7 cellular contexts compared by ENCODE assay signal in the genomic region with DNA sequence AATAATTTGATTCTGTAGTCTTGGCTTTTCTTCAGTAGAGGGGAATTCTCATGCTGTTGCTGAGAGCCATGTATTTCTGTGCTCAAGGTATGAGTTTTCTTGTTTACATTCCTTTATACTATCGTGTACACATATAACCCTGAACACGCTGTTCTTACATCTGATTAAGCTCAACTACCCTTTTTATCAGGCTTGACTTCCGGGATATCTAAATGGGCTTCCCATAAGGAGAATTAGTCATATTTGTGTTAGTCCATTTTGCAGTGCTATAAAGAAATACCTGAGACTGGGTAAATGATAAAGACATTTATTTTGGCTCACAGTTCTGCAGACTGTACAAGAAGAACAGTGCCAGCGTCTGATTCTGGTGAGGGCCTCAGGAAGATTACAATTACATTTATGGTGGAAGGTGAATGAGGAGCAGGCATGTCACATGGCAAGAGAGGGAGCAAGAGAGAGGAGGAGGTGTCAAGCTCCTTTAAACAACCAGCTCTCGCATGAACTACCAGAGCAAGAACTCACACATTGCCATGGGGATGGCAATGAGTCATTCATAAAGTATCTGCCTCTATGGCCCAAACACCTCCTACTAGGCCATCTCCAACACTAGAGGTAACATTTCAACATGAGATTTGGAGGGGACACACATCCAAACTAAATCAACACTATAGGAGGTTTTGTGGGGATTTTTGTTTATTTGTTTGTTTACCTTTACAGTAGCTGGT.
A peak's percentile ranks its signal among the peaks of the same experiment; 100 is the strongest.
DNase-seq lines count a peak whose midpoint lies in the region; ATAC-seq, FAIRE-seq and TF ChIP-seq lines count a peak whose summit lies in the region.
"Not testable (repeated sequence)": the region's sequence is repeated elsewhere in the genome, so short reads cannot be mapped to it uniquely, and the experiment has no call there.

No MANE protein-coding gene starts in this region.

- WGBS in IMR-90 (ENCODE audit: extremely low coverage in 2 of 2, insufficient read length in 1 of 2), 2 experiments, result no CpG with 5 or more reads among the region's 5 CpGs
- WGBS in HepG2 (ENCODE audit: low lambda C conversion rate), result 0% methylated on average over 1 of the region's 5 CpGs
- no CpG with 5 or more reads among the region's 5 CpGs for WGBS in pancreas, 2 donors

- H3K4me3 Mint-ChIP-seq in MCF 10A (ENCODE audit: unreplicated experiment), result not testable (repeated sequence)

- H4K5ac ChIP-seq in IMR-90 (ENCODE audit: low read depth, low read length), result not testable (repeated sequence)

- H3K9me1 ChIP-seq in IMR-90 (ENCODE audit: insufficient read depth, low read length), result not testable (repeated sequence)

- H3K18ac ChIP-seq in IMR-90 (ENCODE audit: low read depth, low read length), result not testable (repeated sequence)

- not testable (repeated sequence) for TF ChIP-seq RAD21 in IMR-90 (IDR thresholded peaks at IDR 0.05; ENCODE audit: low read length); HepG2 (CRISPR knock-in tag; IDR thresholded peaks at IDR 0.05)

- not testable (repeated sequence) for DNase-seq in IMR-90; RWPE2 (ENCODE audit: low spot score); MCF 10A (ENCODE audit: unreplicated experiment); foreskin keratinocyte; HepG2 (ENCODE audit: low spot score); pancreas

- H3K79me1 ChIP-seq in IMR-90 (ENCODE audit: low read depth in 1 of 2, low read length in 2 of 2), result not testable (repeated sequence)

- H3K36me3 ChIP-seq in ACC112 (ENCODE audit: insufficient read depth, low read length); IMR-90 (ENCODE audit: control insufficient read depth, insufficient read depth, low read length); RWPE2 (ENCODE audit: low read depth); HepG2 (replicated peaks in 1 of 2; ENCODE audit: control insufficient read depth in 1 of 2, insufficient read depth in 2 of 2, low read length in 2 of 2); pancreas: not testable (repeated sequence)

- not testable (repeated sequence) for H3K4me2 ChIP-seq in IMR-90 (ENCODE audit: low read depth, low read length); HepG2 (ENCODE audit: low read depth, low read length)

- not testable (repeated sequence) for H2BK120ac ChIP-seq in IMR-90 (ENCODE audit: low read depth, low read length)

- H3K4me1 ChIP-seq in ACC112 (ENCODE audit: control insufficient read depth, insufficient read depth, low read length, unreplicated experiment); IMR-90 (ENCODE audit: control insufficient read depth, insufficient read depth, low read length); RWPE2 (ENCODE audit: insufficient read depth, poor library complexity, severe bottlenecking); foreskin keratinocyte; HepG2 (ENCODE audit: insufficient read depth, low read length); pancreas: not testable (repeated sequence)

- H3K4ac ChIP-seq in IMR-90 (ENCODE audit: low read depth, low read length), result not testable (repeated sequence)

- not testable (repeated sequence) for H2BK15ac ChIP-seq in IMR-90 (ENCODE audit: low read depth, low read length)

- H3K9ac ChIP-seq in IMR-90 (ENCODE audit: low read depth, low read length); HepG2 (ENCODE audit: insufficient read depth, low read depth, low read length): not testable (repeated sequence)

- POLR2A ChIA-PET in IMR-90 (lab: Charles Lee; ENCODE audit: unreplicated experiment); MCF 10A (lab: Yijun Ruan, JAX); HepG2 (lab: Yijun Ruan, JAX): not testable (repeated sequence)

- H2AK9ac ChIP-seq in IMR-90 (replicated peaks; ENCODE audit: low read depth, low read length, poor library complexity), result not testable (repeated sequence)

- H3K27ac ChIP-seq in ACC112 (ENCODE audit: low read depth, low read length) (peak overlapping the region; percentile 32; the same call in 1 of the 2 replicates), RWPE2 (ENCODE audit: poor library complexity, severe bottlenecking) (peak overlapping the region; percentile 79)
- not testable (repeated sequence) for H3K27ac ChIP-seq in IMR-90 (ENCODE audit: insufficient read depth, low read length); foreskin keratinocyte; HepG2 (ENCODE audit: extremely low read length, insufficient read depth, low read length); pancreas

- H3K56ac ChIP-seq in IMR-90 (ENCODE audit: extremely low read depth, insufficient read depth, low read length), result not testable (repeated sequence)

- not testable (repeated sequence) for H2BK5ac ChIP-seq in IMR-90 (ENCODE audit: low read depth, low read length, poor library complexity, severe bottlenecking)

- H3K9me3 ChIP-seq in IMR-90 (ENCODE audit: control insufficient read depth, insufficient read depth, low read length); RWPE2 (ENCODE audit: severe bottlenecking); HepG2 (ENCODE audit: low read length); pancreas: not testable (repeated sequence)

- not testable (repeated sequence) for BruUV-seq in IMR-90 (replicated peaks; lab: Mats Ljungman, UMichigan); MCF 10A (replicated peaks; lab: Mats Ljungman, UMichigan); HepG2 (replicated peaks; lab: Mats Ljungman, UMichigan)

- FAIRE-seq in HepG2 (lab: Jason Lieb, UNC); pancreas (lab: Jason Lieb, UNC): not testable (repeated sequence)

- not testable (repeated sequence) for H2AK5ac ChIP-seq in IMR-90 (ENCODE audit: low read depth, low read length)

- not testable (repeated sequence) for H3K27me3 Mint-ChIP-seq in MCF 10A (ENCODE audit: insufficient read depth, unreplicated experiment)

- CTCF ChIA-PET in IMR-90 (lab: Yijun Ruan, JAX); MCF 10A (lab: Yijun Ruan, JAX); HepG2 (lab: Yijun Ruan, JAX; ENCODE audit: low intra/inter-chr PET ratio, low total read pairs): not testable (repeated sequence)

- not testable (repeated sequence) for H3K79me2 ChIP-seq in ACC112 (ENCODE audit: control insufficient read depth, insufficient read depth, low read length, unreplicated experiment); HepG2 (ENCODE audit: insufficient read depth, low read length)

- peak overlapping the region; percentile 76 for H3K27ac Mint-ChIP-seq in MCF 10A (ENCODE audit: low read depth, unreplicated experiment)

- not testable (repeated sequence) for H3K9me3 Mint-ChIP-seq in MCF 10A (ENCODE audit: unreplicated experiment)

- in situ Hi-C loops in IMR-90 (cut with MboI; ENCODE audit: low sequenced_read_pairs); HepG2 (cut with HindIII; ENCODE audit: extremely low pct_ligation_motif_present, low pct_unique_long_range_greater_than_20kb): not testable (repeated sequence)

- not testable (repeated sequence) for H2BK20ac ChIP-seq in IMR-90 (ENCODE audit: low read depth, low read length)

- TF ChIP-seq CTCF in IMR-90 (conservative IDR thresholded peaks at IDR 0.05; ENCODE audit: low read depth, low read length); RWPE2 (IDR thresholded peaks at IDR 0.05; ENCODE audit: poor library complexity, severe bottlenecking); MCF 10A (IDR thresholded peaks at IDR 0.05; ENCODE audit: unreplicated experiment); foreskin keratinocyte (conservative IDR thresholded peaks at IDR 0.05); HepG2 (CRISPR knock-in tag; IDR thresholded peaks at IDR 0.05); pancreas (IDR thresholded peaks at IDR 0.05): not testable (repeated sequence)

- dilution Hi-C loops in IMR-90 (cut with HindIII; ENCODE audit: low sequenced_read_pairs, unreplicated experiment), result not testable (repeated sequence)

- not testable (repeated sequence) for H2AFZ ChIP-seq in ACC112 (ENCODE audit: low read length, unreplicated experiment); IMR-90 (replicated peaks; ENCODE audit: low read length, poor library complexity); HepG2 (ENCODE audit: low read length)

- H3K23ac ChIP-seq in IMR-90 (ENCODE audit: low read depth, low read length), result not testable (repeated sequence)

- H4K8ac ChIP-seq in IMR-90 (ENCODE audit: low read depth in 2 of 2, low read length in 2 of 2), result not testable (repeated sequence)

- intact Hi-C loops in IMR-90 (cut with micrococcal nuclease); MCF 10A (cut with micrococcal nuclease); HepG2 (cut with micrococcal nuclease; ENCODE audit: unreplicated experiment); pancreas (cut with DNase I): not testable (repeated sequence)

- not testable (repeated sequence) for H3K4me1 Mint-ChIP-seq in MCF 10A (ENCODE audit: insufficient read depth, unreplicated experiment)

- not testable (repeated sequence) for TF ChIP-seq POLR2A in IMR-90 (IDR thresholded peaks at IDR 0.05; ENCODE audit: low read depth, low read length); HepG2 (IDR thresholded peaks at IDR 0.05; ENCODE audit: insufficient read depth in 1 of 2, low read depth in 2 of 2, low read length in 2 of 2)

- TF ChIP-seq EP300 in HepG2 (IDR thresholded peaks at IDR 0.05; ENCODE audit: low read depth in 2 of 2, low read length in 2 of 2); HepG2 (CRISPR knock-in tag; IDR thresholded peaks at IDR 0.05; ENCODE audit: borderline replicate concordance): not testable (repeated sequence)

- H4K91ac ChIP-seq in IMR-90 (ENCODE audit: insufficient read depth, low read depth, low read length), result not testable (repeated sequence)

- not testable (repeated sequence) for H3K36me3 Mint-ChIP-seq in MCF 10A (ENCODE audit: insufficient read depth, unreplicated experiment)

- not testable (repeated sequence) for H3K27me3 ChIP-seq in ACC112 (ENCODE audit: insufficient read depth, low read length); IMR-90 (ENCODE audit: control insufficient read depth, insufficient read depth, low read length); RWPE2 (ENCODE audit: insufficient read depth, poor library complexity, severe bottlenecking); foreskin keratinocyte; HepG2 (ENCODE audit: control insufficient read depth in 1 of 2, insufficient read depth in 2 of 2, low read length in 2 of 2); pancreas

- H3K14ac ChIP-seq in IMR-90 (replicated peaks; ENCODE audit: low read depth, low read length), result not testable (repeated sequence)

- ATAC-seq in IMR-90 (ENCODE audit: low read depth), result peak; percentile 85
- ATAC-seq in RWPE2 (ENCODE audit: low read depth), result peak; percentile 93
- ATAC-seq in foreskin keratinocyte, result peak; percentile 93
- peak; percentile 64 for ATAC-seq in HepG2
- peak; percentile 79 to 84 (median 80) for ATAC-seq in pancreas

- not testable (repeated sequence) for H4K20me1 ChIP-seq in IMR-90 (ENCODE audit: insufficient read depth, low read length); HepG2 (ENCODE audit: insufficient read depth, low read length)

- not testable (repeated sequence) for H3K4me3 ChIP-seq in ACC112 (ENCODE audit: low read depth, low read length); IMR-90 (ENCODE audit: insufficient read depth, low read depth, low read length); RWPE2 (ENCODE audit: severe bottlenecking); HepG2 (replicated peaks in 1 of 3; ENCODE audit: insufficient read depth in 1 of 3, low read depth in 2 of 3, low read length in 3 of 3); pancreas
